27 cellular contexts compared by ENCODE assay signal in genomic region chr19:33736787-33737186, GRCh38. TPM values are rescaled to one million over a fixed set of nuclear protein-coding genes. Genes with fewer than 3 reads are reported as not detected.
"Had no signal": no experiment of that assay in that cellular context is flagged by ENCODE, and none has a peak within 500 bp of the region (broad histone marks: within the 10 kb centered on the region; RNA-seq: fewer than 3 reads in every experiment).

No MANE protein-coding gene starts in this region.

- H2AFZ ChIP-seq: neural progenitor cell, parathyroid adenoma had no signal

- FAIRE-seq: small intestine, urothelium cell line had no signal

- H3K27ac ChIP-seq: neural progenitor cell, ovary, parathyroid adenoma, psoas muscle, right lobe of liver, sigmoid colon, stomach, thoracic aorta, thyroid gland, tibial nerve, upper lobe of left lung, vagina had no signal

- H3K4me1 Mint-ChIP-seq: naive thymus-derived CD4-positive, alpha-beta T cell; nephron; stimulated activated effector memory CD8-positive, alpha-beta T cell treated with anti-CD3 and anti-CD28 coated beads, Interleukin-12 subunit alpha, Interleukin-12 subunit beta, amount 100 ng/mL, for 72 hours; stimulated activated naive B cell treated with anti-CD40 and anti-IgM and Interleukin-4, amounts not matched to agents 10 μg/mL and 1 μg/mL and 100 μg/mL, for 72 hours had no signal

- H3K79me2 ChIP-seq: parathyroid adenoma had no signal

- H3K4me3 Mint-ChIP-seq: naive thymus-derived CD4-positive, alpha-beta T cell; nephron; neural progenitor cell; stimulated activated effector memory CD8-positive, alpha-beta T cell treated with anti-CD3 and anti-CD28 coated beads, Interleukin-12 subunit alpha, Interleukin-12 subunit beta, amount 100 ng/mL, for 72 hours; stimulated activated naive B cell treated with anti-CD40 and anti-IgM and Interleukin-4, amounts not matched to agents 10 μg/mL and 1 μg/mL and 100 μg/mL, for 72 hours; stimulated activated naive CD8-positive, alpha-beta T cell treated with anti-CD3 and anti-CD28 coated beads, Interleukin-15, Interleukin-2, amounts not matched to agents 100 ng/mL and 50 ng/mL, for 24 hours had no signal

- H3K36me3 ChIP-seq: neural progenitor cell, ovary, right lobe of liver, sigmoid colon, stomach, thoracic aorta, thyroid gland, tibial nerve, upper lobe of left lung, vagina had no signal

- ATAC-seq: naive thymus-derived CD4-positive, alpha-beta T cell; psoas muscle; right cardiac atrium; right lobe of liver; stimulated activated naive B cell treated with anti-CD40 and anti-IgM and Interleukin-4, amounts not matched to agents 10 μg/mL and 1 μg/mL and 100 μg/mL, for 72 hours had no signal

- H3K9me3 ChIP-seq: ovary, psoas muscle, right lobe of liver, stomach, thoracic aorta, thyroid gland, tibial nerve, upper lobe of left lung, vagina had no signal

- DNase-seq: naive thymus-derived CD4-positive, alpha-beta T cell; occipital lobe; ovary; posterior cingulate gyrus; psoas muscle; right cardiac atrium; right lobe of liver; sigmoid colon; small intestine; stimulated activated CD4-positive, alpha-beta T cell treated with anti-CD3 and anti-CD28 coated beads, Interleukin-1b, Interleukin-23, amount 100 ng/mL, for 48 hours; stimulated activated CD4-positive, alpha-beta T cell treated with anti-CD3 and anti-CD28 coated beads, Interleukin-4, amount 100 ng/mL, for 24 hours; stimulated activated naive B cell treated with anti-CD40 and anti-IgM and Interleukin-4, amounts not matched to agents 10 μg/mL and 1 μg/mL and 100 μg/mL, for 72 hours; stimulated activated naive CD4-positive, alpha-beta T cell treated with Interleukin-2 at 50 U/mL for 16 hours; stomach; thyroid gland; trophoblast cell; upper lobe of left lung had no signal

- H3K4me1 ChIP-seq: neural progenitor cell, psoas muscle, right lobe of liver, stomach, thyroid gland, tibial nerve, upper lobe of left lung, vagina had no signal

- H3K27ac Mint-ChIP-seq: naive thymus-derived CD4-positive, alpha-beta T cell; nephron; neural progenitor cell; progenitor cell of endocrine pancreas; stimulated activated effector memory CD8-positive, alpha-beta T cell treated with anti-CD3 and anti-CD28 coated beads, Interleukin-12 subunit alpha, Interleukin-12 subunit beta, amount 100 ng/mL, for 72 hours; stimulated activated naive B cell treated with anti-CD40 and anti-IgM and Interleukin-4, amounts not matched to agents 10 μg/mL and 1 μg/mL and 100 μg/mL, for 72 hours; stimulated activated naive CD8-positive, alpha-beta T cell treated with anti-CD3 and anti-CD28 coated beads, Interleukin-15, Interleukin-2, amounts not matched to agents 100 ng/mL and 50 ng/mL, for 24 hours had no signal

- H3K4me3 ChIP-seq: neural progenitor cell, ovary, psoas muscle, right lobe of liver, sigmoid colon, stomach, thoracic aorta, thyroid gland, tibial nerve, upper lobe of left lung, vagina had no signal

- H3K9me3 Mint-ChIP-seq: nephron; neural progenitor cell; stimulated activated effector memory CD8-positive, alpha-beta T cell treated with anti-CD3 and anti-CD28 coated beads, Interleukin-12 subunit alpha, Interleukin-12 subunit beta, amount 100 ng/mL, for 72 hours; stimulated activated naive CD8-positive, alpha-beta T cell treated with anti-CD3 and anti-CD28 coated beads, Interleukin-15, Interleukin-2, amounts not matched to agents 100 ng/mL and 50 ng/mL, for 24 hours had no signal

- H3K27me3 ChIP-seq: ovary, right lobe of liver, sigmoid colon, thyroid gland, tibial nerve, upper lobe of left lung, vagina had no signal

- H3K4me2 ChIP-seq: neural progenitor cell had no signal

- H3K9ac ChIP-seq: neural progenitor cell, parathyroid adenoma had no signal

- H3K36me3 Mint-ChIP-seq: naive thymus-derived CD4-positive, alpha-beta T cell; neural progenitor cell; stimulated activated effector memory CD8-positive, alpha-beta T cell treated with anti-CD3 and anti-CD28 coated beads, Interleukin-12 subunit alpha, Interleukin-12 subunit beta, amount 100 ng/mL, for 72 hours; stimulated activated naive B cell treated with anti-CD40 and anti-IgM and Interleukin-4, amounts not matched to agents 10 μg/mL and 1 μg/mL and 100 μg/mL, for 72 hours had no signal

RNA-seq across cellular contexts. Expression of gene KCTD15, which starts 59.9 kb away (rescaled TPM):
- polyA plus RNA-seq: naive thymus-derived CD4-positive, alpha-beta T cell had no signal
